1 cellular context compared by ENCODE assay signal in the genomic region with DNA sequence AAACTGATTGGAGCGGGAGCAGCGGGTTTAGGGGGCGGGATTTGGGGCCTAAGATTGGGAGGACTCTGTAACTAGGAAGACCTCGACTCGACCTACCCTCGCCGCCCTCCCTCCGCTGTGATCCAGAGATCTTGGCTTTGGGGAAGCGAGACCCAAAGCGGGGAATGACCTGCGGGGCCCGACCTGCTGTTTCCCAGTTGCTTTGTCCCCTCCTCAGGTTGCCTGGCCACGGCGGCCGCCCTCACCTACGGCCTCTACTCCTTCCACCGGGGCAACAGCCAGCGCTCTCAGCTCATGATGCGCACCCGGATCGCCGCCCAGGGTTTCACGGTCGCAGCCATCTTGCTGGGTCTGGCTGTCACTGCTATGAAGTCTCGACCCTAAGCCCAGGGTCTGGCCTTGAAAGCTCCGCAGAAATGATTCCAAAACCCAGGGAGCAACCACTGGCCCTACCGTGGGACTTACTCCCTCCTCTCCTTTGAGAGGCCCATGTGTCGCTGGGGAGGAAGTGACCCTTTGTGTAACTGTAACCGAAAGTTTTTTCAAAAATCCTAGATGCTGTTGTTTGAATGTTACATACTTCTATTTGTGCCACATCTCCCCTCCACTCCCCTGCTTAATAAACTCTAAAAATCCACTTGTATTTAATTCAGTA.
TF ChIP-seq lines count a peak whose summit lies in the region.

No MANE protein-coding gene starts in this region.

TF ChIP-seq in K562, 482 proteins besides CTCF, POLR2A, EP300 and RAD21 (continued from another document):
- no peak for TF ChIP-seq ZNF668 (CRISPR knock-in tag; IDR thresholded peaks at IDR 0.05)
- no peak for TF ChIP-seq CCAR2 (IDR thresholded peaks at IDR 0.05; ENCODE audit: low read depth, low read length)
- TF ChIP-seq SMARCC2 (IDR thresholded peaks at IDR 0.05; ENCODE audit: low read depth), result no peak
- TF ChIP-seq, protein P1, sequence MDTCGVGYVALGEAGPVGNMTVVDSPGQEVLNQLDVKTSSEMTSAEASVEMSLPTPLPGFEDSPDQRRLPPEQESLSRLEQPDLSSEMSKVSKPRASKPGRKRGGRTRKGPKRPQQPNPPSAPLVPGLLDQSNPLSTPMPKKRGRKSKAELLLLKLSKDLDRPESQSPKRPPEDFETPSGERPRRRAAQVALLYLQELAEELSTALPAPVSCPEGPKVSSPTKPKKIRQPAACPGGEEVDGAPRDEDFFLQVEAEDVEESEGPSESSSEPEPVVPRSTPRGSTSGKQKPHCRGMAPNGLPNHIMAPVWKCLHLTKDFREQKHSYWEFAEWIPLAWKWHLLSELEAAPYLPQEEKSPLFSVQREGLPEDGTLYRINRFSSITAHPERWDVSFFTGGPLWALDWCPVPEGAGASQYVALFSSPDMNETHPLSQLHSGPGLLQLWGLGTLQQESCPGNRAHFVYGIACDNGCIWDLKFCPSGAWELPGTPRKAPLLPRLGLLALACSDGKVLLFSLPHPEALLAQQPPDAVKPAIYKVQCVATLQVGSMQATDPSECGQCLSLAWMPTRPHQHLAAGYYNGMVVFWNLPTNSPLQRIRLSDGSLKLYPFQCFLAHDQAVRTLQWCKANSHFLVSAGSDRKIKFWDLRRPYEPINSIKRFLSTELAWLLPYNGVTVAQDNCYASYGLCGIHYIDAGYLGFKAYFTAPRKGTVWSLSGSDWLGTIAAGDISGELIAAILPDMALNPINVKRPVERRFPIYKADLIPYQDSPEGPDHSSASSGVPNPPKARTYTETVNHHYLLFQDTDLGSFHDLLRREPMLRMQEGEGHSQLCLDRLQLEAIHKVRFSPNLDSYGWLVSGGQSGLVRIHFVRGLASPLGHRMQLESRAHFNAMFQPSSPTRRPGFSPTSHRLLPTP (IDR thresholded peaks at IDR 0.05; ENCODE audit: borderline replicate concordance, extremely low read depth, insufficient read length), result no peak
- TF ChIP-seq ZNF699 (CRISPR knock-in tag; IDR thresholded peaks at IDR 0.05; ENCODE audit: insufficient replicate concordance), result no peak
- TF ChIP-seq ZNF551 (CRISPR knock-in tag; IDR thresholded peaks at IDR 0.05), result no peak
- TF ChIP-seq, protein P2, sequence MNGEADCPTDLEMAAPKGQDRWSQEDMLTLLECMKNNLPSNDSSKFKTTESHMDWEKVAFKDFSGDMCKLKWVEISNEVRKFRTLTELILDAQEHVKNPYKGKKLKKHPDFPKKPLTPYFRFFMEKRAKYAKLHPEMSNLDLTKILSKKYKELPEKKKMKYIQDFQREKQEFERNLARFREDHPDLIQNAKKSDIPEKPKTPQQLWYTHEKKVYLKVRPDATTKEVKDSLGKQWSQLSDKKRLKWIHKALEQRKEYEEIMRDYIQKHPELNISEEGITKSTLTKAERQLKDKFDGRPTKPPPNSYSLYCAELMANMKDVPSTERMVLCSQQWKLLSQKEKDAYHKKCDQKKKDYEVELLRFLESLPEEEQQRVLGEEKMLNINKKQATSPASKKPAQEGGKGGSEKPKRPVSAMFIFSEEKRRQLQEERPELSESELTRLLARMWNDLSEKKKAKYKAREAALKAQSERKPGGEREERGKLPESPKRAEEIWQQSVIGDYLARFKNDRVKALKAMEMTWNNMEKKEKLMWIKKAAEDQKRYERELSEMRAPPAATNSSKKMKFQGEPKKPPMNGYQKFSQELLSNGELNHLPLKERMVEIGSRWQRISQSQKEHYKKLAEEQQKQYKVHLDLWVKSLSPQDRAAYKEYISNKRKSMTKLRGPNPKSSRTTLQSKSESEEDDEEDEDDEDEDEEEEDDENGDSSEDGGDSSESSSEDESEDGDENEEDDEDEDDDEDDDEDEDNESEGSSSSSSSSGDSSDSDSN (IDR thresholded peaks at IDR 0.05; ENCODE audit: borderline replicate concordance in 1 of 2, low read depth in 2 of 2, low read length in 2 of 2), result no peak
- 0 out of 2 replicates have a peak, but pooled peaks have one; percentile 33 for TF ChIP-seq ZNF431 (CRISPR knock-in tag; IDR thresholded peaks at IDR 0.05)
- peak in 1 of 2 experiments; percentile 51; a peak in 1 of 4 replicates for TF ChIP-seq SRF (CRISPR knock-in tag; IDR thresholded peaks at IDR 0.05)
- TF ChIP-seq ZNF77 (CRISPR knock-in tag; IDR thresholded peaks at IDR 0.05), result no peak
- TF ChIP-seq ZFP36 (IDR thresholded peaks at IDR 0.05; ENCODE audit: low read depth, low read length, partially characterized antibody), result peak; percentile 15
- no peak for TF ChIP-seq NR2C2 (CRISPR knock-in tag; IDR thresholded peaks at IDR 0.05)
- no peak; the same call in none of the 2 replicates for TF ChIP-seq NR2C2 (tag; IDR thresholded peaks at IDR 0.05)
- TF ChIP-seq ZNF696 (CRISPR knock-in tag; conservative IDR thresholded peaks at IDR 0.05), result no peak
- TF ChIP-seq, protein P3, sequence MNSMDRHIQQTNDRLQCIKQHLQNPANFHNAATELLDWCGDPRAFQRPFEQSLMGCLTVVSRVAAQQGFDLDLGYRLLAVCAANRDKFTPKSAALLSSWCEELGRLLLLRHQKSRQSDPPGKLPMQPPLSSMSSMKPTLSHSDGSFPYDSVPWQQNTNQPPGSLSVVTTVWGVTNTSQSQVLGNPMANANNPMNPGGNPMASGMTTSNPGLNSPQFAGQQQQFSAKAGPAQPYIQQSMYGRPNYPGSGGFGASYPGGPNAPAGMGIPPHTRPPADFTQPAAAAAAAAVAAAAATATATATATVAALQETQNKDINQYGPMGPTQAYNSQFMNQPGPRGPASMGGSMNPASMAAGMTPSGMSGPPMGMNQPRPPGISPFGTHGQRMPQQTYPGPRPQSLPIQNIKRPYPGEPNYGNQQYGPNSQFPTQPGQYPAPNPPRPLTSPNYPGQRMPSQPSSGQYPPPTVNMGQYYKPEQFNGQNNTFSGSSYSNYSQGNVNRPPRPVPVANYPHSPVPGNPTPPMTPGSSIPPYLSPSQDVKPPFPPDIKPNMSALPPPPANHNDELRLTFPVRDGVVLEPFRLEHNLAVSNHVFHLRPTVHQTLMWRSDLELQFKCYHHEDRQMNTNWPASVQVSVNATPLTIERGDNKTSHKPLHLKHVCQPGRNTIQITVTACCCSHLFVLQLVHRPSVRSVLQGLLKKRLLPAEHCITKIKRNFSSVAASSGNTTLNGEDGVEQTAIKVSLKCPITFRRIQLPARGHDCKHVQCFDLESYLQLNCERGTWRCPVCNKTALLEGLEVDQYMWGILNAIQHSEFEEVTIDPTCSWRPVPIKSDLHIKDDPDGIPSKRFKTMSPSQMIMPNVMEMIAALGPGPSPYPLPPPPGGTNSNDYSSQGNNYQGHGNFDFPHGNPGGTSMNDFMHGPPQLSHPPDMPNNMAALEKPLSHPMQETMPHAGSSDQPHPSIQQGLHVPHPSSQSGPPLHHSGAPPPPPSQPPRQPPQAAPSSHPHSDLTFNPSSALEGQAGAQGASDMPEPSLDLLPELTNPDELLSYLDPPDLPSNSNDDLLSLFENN (IDR thresholded peaks at IDR 0.05; ENCODE audit: low read depth in 2 of 2, low read length in 2 of 2), result no peak
- no peak for TF ChIP-seq SRSF7 (optimal IDR thresholded peaks at IDR 0.05; ENCODE audit: low read depth, low read length)
- TF ChIP-seq ZNF75A (CRISPR knock-in tag; IDR thresholded peaks at IDR 0.05), result no peak
